15 cellular contexts compared by ENCODE assay signal in the genomic region with DNA sequence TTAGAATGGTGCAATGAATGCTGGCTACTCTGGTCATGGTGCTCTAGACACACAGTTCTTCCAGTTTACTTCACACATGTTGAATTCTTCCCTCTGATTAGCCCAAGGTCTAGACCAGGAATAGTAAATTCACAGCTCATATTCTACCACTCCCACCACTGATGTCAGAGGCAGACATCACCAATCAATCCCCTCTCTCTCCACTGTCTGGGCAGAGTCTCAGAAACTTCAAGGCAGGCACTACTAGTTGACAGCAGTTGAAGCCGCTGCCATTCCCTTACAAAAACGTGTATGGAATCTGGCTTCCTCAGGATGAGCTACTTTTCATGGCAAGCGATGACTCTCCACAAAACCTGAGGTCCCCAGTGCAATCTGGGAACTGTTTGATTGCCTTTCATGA.
DNase-seq lines count a peak whose midpoint lies in the region; TF ChIP-seq lines count a peak whose summit lies in the region.
"Had no signal": no experiment of that assay in that cellular context is flagged by ENCODE, and none has a peak within 500 bp of the region (broad histone marks: within the 10 kb centered on the region; RNA-seq: fewer than 3 reads in every experiment).

No MANE protein-coding gene starts in this region.

- H3K4me3 Mint-ChIP-seq in H9 (no peak overlapping the region), neural progenitor cell (no peak overlapping the region)
- H3K4me3 Mint-ChIP-seq: activated naive CD8-positive, alpha-beta T cell; effector memory CD8-positive, alpha-beta T cell; naive B cell; T-helper 1 cell treated with Interleukin-12 subunit alpha and Interleukin-12 subunit beta and Interleukin-4 antibody, amounts not matched to agents 30 μg/mL and 1 μg/mL, for 36 hours had no signal

- H3K23ac ChIP-seq in H9 (ENCODE audit: insufficient read length, low read depth, low read length): no peak overlapping the region

- no peak overlapping the region for H4K5ac ChIP-seq in H9 (ENCODE audit: insufficient read length, low read depth, low read length)

- H2AK5ac ChIP-seq in H9 (ENCODE audit: insufficient read length, low read length): no peak overlapping the region

- TF ChIP-seq CTCF in H9 (conservative IDR thresholded peaks at IDR 0.05): no peak
- no peak for TF ChIP-seq CTCF in fibroblast of pulmonary artery (IDR thresholded peaks at IDR 0.05; ENCODE audit: low read length, missing control alignments)
- TF ChIP-seq CTCF in neural progenitor cell (IDR thresholded peaks at IDR 0.05): no peak
- no peak for TF ChIP-seq CTCF in GM10266 (IDR thresholded peaks at IDR 0.05; ENCODE audit: control insufficient read depth, insufficient read depth, low read depth, missing control alignments)

- H3K4me1 Mint-ChIP-seq in H9 (peaks cover 29 to 31% of the 10 kb centered on the region in 2 experiments), neural progenitor cell (peaks cover 38% of the 10 kb centered on the region)

- no peak overlapping the region for H2BK15ac ChIP-seq in H9 (ENCODE audit: low read depth, low read length)

- no peak overlapping the region for H2BK5ac ChIP-seq in H9 (ENCODE audit: insufficient read length, low read length)

- H3K14ac ChIP-seq in H9 (ENCODE audit: insufficient read depth, low read length): no peak overlapping the region

- H2BK12ac ChIP-seq in H9 (ENCODE audit: insufficient read length, low read depth, low read length): no peak overlapping the region

- no peaks in the 10 kb centered on the region for H3K23me2 ChIP-seq in H9 (ENCODE audit: insufficient read length, low read depth, low read length, poor library complexity, severe bottlenecking)

- no peaks in the 10 kb centered on the region for H3K79me2 ChIP-seq in H9 (ENCODE audit: insufficient read depth, low read length)
- no peaks in the 10 kb centered on the region for H3K79me2 ChIP-seq in neural progenitor cell (ENCODE audit: low read depth)

- no peak overlapping the region for H2BK120ac ChIP-seq in H9 (ENCODE audit: low read depth, low read length, poor library complexity, severe bottlenecking)

- no peak overlapping the region for H3K18ac ChIP-seq in H9 (ENCODE audit: insufficient read length, low read depth, low read length)

- peaks cover 0 to 3% (median 0%) of the 10 kb centered on the region in 3 experiments; a peak in 1 of 7 replicates for H3K36me3 Mint-ChIP-seq in H9 (ENCODE audit: insufficient read depth in 1 of 3, low read depth in 3 of 3)
- H3K36me3 Mint-ChIP-seq in neural progenitor cell: no peaks in the 10 kb centered on the region
- H3K36me3 Mint-ChIP-seq: activated naive CD8-positive, alpha-beta T cell; naive B cell had no signal

- H3K27ac Mint-ChIP-seq in H9 (peak overlapping the region in 1 of 3 experiments; percentile 71; a peak in 1 of 7 replicates), neural progenitor cell (peak overlapping the region; percentile 20)
- H3K27ac Mint-ChIP-seq: activated naive CD8-positive, alpha-beta T cell; T-helper 1 cell treated with Interleukin-12 subunit alpha and Interleukin-12 subunit beta and Interleukin-4 antibody, amounts not matched to agents 30 μg/mL and 1 μg/mL, for 36 hours had no signal

- peaks cover 16% of the 10 kb centered on the region for H3F3A ChIP-seq in neural progenitor cell (ENCODE audit: low read depth)

- no peaks in the 10 kb centered on the region for H3K36me3 ChIP-seq in neural progenitor cell
- H3K36me3 ChIP-seq: spleen had no signal

- H4K20me1 ChIP-seq in H9 (ENCODE audit: control insufficient read depth, insufficient read depth, insufficient read length) (no peaks in the 10 kb centered on the region), neural progenitor cell (ENCODE audit: low read depth) (no peaks in the 10 kb centered on the region)

- no peak overlapping the region for H3K9ac ChIP-seq in H9 (ENCODE audit: extremely low read depth, insufficient read length, low read length)
- H3K9ac ChIP-seq in neural progenitor cell: no peak overlapping the region

- H3K79me1 ChIP-seq in H9 (ENCODE audit: insufficient read depth, low read depth, low read length, poor library complexity, severe bottlenecking): no peaks in the 10 kb centered on the region

- no peak overlapping the region for H4K91ac ChIP-seq in H9 (ENCODE audit: insufficient read length, low read depth, low read length)

- H3K27me3 ChIP-seq in H9 (ENCODE audit: insufficient read depth, low read length): no peaks in the 10 kb centered on the region; the same call in 1 of the 2 replicates
- no peaks in the 10 kb centered on the region for H3K27me3 ChIP-seq in neural progenitor cell

- H3T11ph ChIP-seq in H9 (ENCODE audit: low read length): no peak overlapping the region

- peaks cover 0 to 6% of the 10 kb centered on the region in 2 experiments; a peak in 4 of 5 replicates for H3K9me3 Mint-ChIP-seq in H9
- H3K9me3 Mint-ChIP-seq in neural progenitor cell: peaks cover 3% of the 10 kb centered on the region
- H3K9me3 Mint-ChIP-seq: effector memory CD8-positive, alpha-beta T cell; T-helper 1 cell treated with Interleukin-12 subunit alpha and Interleukin-12 subunit beta and Interleukin-4 antibody, amounts not matched to agents 30 μg/mL and 1 μg/mL, for 36 hours had no signal

- no peak overlapping the region for H2BK20ac ChIP-seq in H9 (ENCODE audit: low read depth, low read length, poor library complexity, severe bottlenecking)

- peaks cover 4% of the 10 kb centered on the region; the same call in 1 of the 2 replicates for H3K4me1 ChIP-seq in H9 (ENCODE audit: insufficient read depth, low read length)
- peaks cover 31% of the 10 kb centered on the region for H3K4me1 ChIP-seq in neural progenitor cell

- WGBS in H9 (ENCODE audit: extremely low coverage, insufficient read length, low lambda C conversion rate): no CpG with 5 or more reads among the region's 3 CpGs

- H3K9me3 ChIP-seq in H9 (ENCODE audit: control insufficient read depth, low read depth, low read length) (no peaks in the 10 kb centered on the region), neural progenitor cell (ENCODE audit: low read depth) (no peaks in the 10 kb centered on the region)

- DNase-seq in H9: peak; percentile 57
- DNase-seq in SW480 (ENCODE audit: low spot score): peak; percentile 18
- peak; percentile 84 for DNase-seq in fibroblast of pulmonary artery (ENCODE audit: low read depth)
- no peak for DNase-seq in neural progenitor cell (ENCODE audit: low spot score)
- DNase-seq in NCI-H2227 (lab: John Stamatoyannopoulos, UW; ENCODE audit: unreplicated experiment): no peak
- DNase-seq in activated CD8-positive, alpha-beta memory T cell treated with anti-CD3 and anti-CD28 coated beads, Interleukin-2, amount 50 U/mL, for 48 hours: no peak
- no peak for DNase-seq in GM10266 (ENCODE audit: extremely low spot score)
- DNase-seq in NCI-H2029 (lab: John Stamatoyannopoulos, UW): no peak
- DNase-seq: activated CD8-positive, alpha-beta memory T cell treated with anti-CD3 and anti-CD28 coated beads for 24 hours; effector memory CD8-positive, alpha-beta T cell; naive B cell; NCI-H82; spleen had no signal

- H2AFZ ChIP-seq in H9 (ENCODE audit: low read length): no peak overlapping the region
- peak overlapping the region; percentile 40 for H2AFZ ChIP-seq in neural progenitor cell (replicated peaks)

- no peak overlapping the region for H4K8ac ChIP-seq in H9 (replicated peaks; ENCODE audit: insufficient read length, low read depth, low read length)

- H3K27ac ChIP-seq in H9 (ENCODE audit: insufficient read length, low read depth, low read length) (no peak overlapping the region), neural progenitor cell (no peak overlapping the region)
- H3K27ac ChIP-seq: spleen had no signal

- H3K56ac ChIP-seq in H9 (ENCODE audit: insufficient read length, low read depth, low read length): no peak overlapping the region

- H3K4me3 ChIP-seq in fibroblast of pulmonary artery (replicated peaks; ENCODE audit: low read depth, low read length): no peak overlapping the region
- no peak overlapping the region for H3K4me3 ChIP-seq in neural progenitor cell
- H3K4me3 ChIP-seq: spleen had no signal

- H3K4ac ChIP-seq in H9 (ENCODE audit: low read depth, low read length): no peak overlapping the region

- peaks cover 13% of the 10 kb centered on the region for H3K27me3 Mint-ChIP-seq in H9 (ENCODE audit: low read depth)
- peaks cover 20% of the 10 kb centered on the region for H3K27me3 Mint-ChIP-seq in neural progenitor cell (ENCODE audit: insufficient read depth, low read depth)

- H3K4me2 ChIP-seq in H9 (ENCODE audit: insufficient read depth, insufficient read length, low read length) (no peak overlapping the region), neural progenitor cell (no peak overlapping the region)

Comparison
In these comparisons a context has a peak if more than half of its experiments do, and no peak if none do; other contexts are left out.
1. DNase-seq: peak in H9 (single experiment), SW480 (single experiment) and fibroblast of pulmonary artery (single experiment); none in neural progenitor cell (single experiment), NCI-H2227 (single experiment), activated CD8-positive, alpha-beta memory T cell treated with anti-CD3 and anti-CD28 coated beads, Interleukin-2, amount 50 U/mL, for 48 hours (single experiment), GM10266 (single experiment) and NCI-H2029 (single experiment).